Comparison of ENCODE assay signal across 30 cellular contexts in genomic region chr4:126375462-126376054, GRCh38.
DNase-seq lines count a peak whose midpoint lies in the region; ATAC-seq and TF ChIP-seq lines count a peak whose summit lies in the region.
"Had no signal": no experiment of that assay in that cellular context is flagged by ENCODE, and none has a peak within 500 bp of the region (broad histone marks: within the 10 kb centered on the region; RNA-seq: fewer than 3 reads in every experiment).

No MANE protein-coding gene starts in this region.

- H3K4me1 Mint-ChIP-seq in endothelial cell (ENCODE audit: unreplicated experiment): peaks cover 17% of the 10 kb centered on the region
- H3K4me1 Mint-ChIP-seq: CD14-positive monocyte; central memory CD8-positive, alpha-beta T cell; naive thymus-derived CD8-positive, alpha-beta T cell; stimulated activated effector memory CD8-positive, alpha-beta T cell treated with anti-CD3 and anti-CD28 coated beads, Interleukin-12 subunit alpha, Interleukin-12 subunit beta, amount 100 ng/mL, for 72 hours; T-cell had no signal

- H3K27ac Mint-ChIP-seq in endothelial cell (ENCODE audit: unreplicated experiment): peak overlapping the region; percentile 85
- H3K27ac Mint-ChIP-seq: activated naive CD8-positive, alpha-beta T cell; CD14-positive monocyte; dendritic cell treated with granulocyte-macrophage colony-stimulating factor and Interleukin-4, amounts not matched to agents 40 ng/mL and 50 ng/mL, for 4 days; endodermal cell; naive thymus-derived CD8-positive, alpha-beta T cell; stimulated activated effector memory CD8-positive, alpha-beta T cell treated with anti-CD3 and anti-CD28 coated beads, Interleukin-12 subunit alpha, Interleukin-12 subunit beta, amount 100 ng/mL, for 72 hours; T-cell; type B pancreatic cell had no signal

- H3K4me3 ChIP-seq in adipocyte (ENCODE audit: low read length) (peak overlapping the region; percentile 29), tibial artery (no peak overlapping the region)
- H3K4me3 ChIP-seq: heart left ventricle, prostate gland, sigmoid colon, SJCRH30 had no signal

- no peaks in the 10 kb centered on the region for H3K36me3 ChIP-seq in adipocyte (ENCODE audit: control insufficient read depth, insufficient read depth, low read length, severe bottlenecking)
- H3K36me3 ChIP-seq in tibial artery: no peaks in the 10 kb centered on the region
- H3K36me3 ChIP-seq: heart left ventricle, prostate gland, sigmoid colon, SJCRH30 had no signal

- no peak for TF ChIP-seq CTCF in endothelial cell (IDR thresholded peaks at IDR 0.05; ENCODE audit: unreplicated experiment)
- no peak for TF ChIP-seq CTCF in tibial artery (IDR thresholded peaks at IDR 0.05)

- ATAC-seq in HG03342 (IDR thresholded peaks at IDR 0.05; ENCODE audit: unreplicated experiment): no peak
- no peak for ATAC-seq in HG03457 (IDR thresholded peaks at IDR 0.05; ENCODE audit: unreplicated experiment)
- ATAC-seq: heart left ventricle; naive thymus-derived CD8-positive, alpha-beta T cell; stimulated activated effector memory CD8-positive, alpha-beta T cell treated with anti-CD3 and anti-CD28 coated beads, Interleukin-12 subunit alpha, Interleukin-12 subunit beta, amount 100 ng/mL, for 72 hours; T-cell had no signal

- H3K4me1 ChIP-seq in adipocyte (ENCODE audit: control insufficient read depth, insufficient read depth, low read length) (peaks cover 16% of the 10 kb centered on the region), tibial artery (peaks cover 0 to 21% (median 5%) of the 10 kb centered on the region in 4 donors)
- H3K4me1 ChIP-seq: heart left ventricle, prostate gland, sigmoid colon had no signal

- intact Hi-C loops in tibial artery (cut with DNase I; ENCODE audit: low total_unique reads): no loop called here

- no peak overlapping the region for H3K4me3 Mint-ChIP-seq in endothelial cell (ENCODE audit: unreplicated experiment)
- H3K4me3 Mint-ChIP-seq: activated naive CD8-positive, alpha-beta T cell; CD14-positive monocyte; central memory CD8-positive, alpha-beta T cell; dendritic cell treated with granulocyte-macrophage colony-stimulating factor and Interleukin-4, amounts not matched to agents 40 ng/mL and 50 ng/mL, for 4 days; endodermal cell; naive thymus-derived CD8-positive, alpha-beta T cell; stimulated activated effector memory CD8-positive, alpha-beta T cell treated with anti-CD3 and anti-CD28 coated beads, Interleukin-12 subunit alpha, Interleukin-12 subunit beta, amount 100 ng/mL, for 72 hours; T-cell; type B pancreatic cell had no signal

- H3K9me3 Mint-ChIP-seq in endothelial cell (ENCODE audit: unreplicated experiment): no peaks in the 10 kb centered on the region
- H3K9me3 Mint-ChIP-seq: endodermal cell, type B pancreatic cell had no signal

- DNase-seq in adipocyte (ENCODE audit: low read depth) (peak; percentile 43), endothelial cell (ENCODE audit: low spot score) (no peak), medulla oblongata (ENCODE audit: extremely low spot score) (peak; percentile 6), tibial artery (no peak), glomerular visceral epithelial cell (ENCODE audit: extremely low spot score) (no peak)
- DNase-seq: activated CD4-positive, alpha-beta T cell treated with anti-CD3 and anti-CD28 coated beads, Interleukin-2, amount 50 U/mL, for 1 hour; activated effector memory CD4-positive, alpha-beta T cell treated with Interleukin-2 at 50 U/mL for 16 hours; activated T-cell treated with anti-CD3 and anti-CD28 coated beads, Interleukin-2, amount 50 U/mL, for 1 hour; aorta; Calu3; DND-41; endodermal cell; heart left ventricle; naive thymus-derived CD8-positive, alpha-beta T cell; NCI-H1092; NCI-H1694 treated with DMSO at 0.1 percent for 48 hours; occipital lobe; RPMI8226; sigmoid colon; T-cell had no signal

- H3K27me3 Mint-ChIP-seq in endothelial cell (ENCODE audit: unreplicated experiment): no peaks in the 10 kb centered on the region
- H3K27me3 Mint-ChIP-seq: activated naive CD8-positive, alpha-beta T cell; central memory CD8-positive, alpha-beta T cell; dendritic cell treated with granulocyte-macrophage colony-stimulating factor and Interleukin-4, amounts not matched to agents 40 ng/mL and 50 ng/mL, for 4 days; naive thymus-derived CD8-positive, alpha-beta T cell; T-cell; type B pancreatic cell had no signal

- H3K9me3 ChIP-seq in adipocyte (ENCODE audit: control insufficient read depth, low read length) (no peaks in the 10 kb centered on the region), tibial artery (no peaks in the 10 kb centered on the region)
- H3K9me3 ChIP-seq: heart left ventricle, prostate gland, sigmoid colon, SJCRH30 had no signal

- no peaks in the 10 kb centered on the region for H3K36me3 Mint-ChIP-seq in endothelial cell (ENCODE audit: low read depth, unreplicated experiment)
- H3K36me3 Mint-ChIP-seq: activated naive CD8-positive, alpha-beta T cell; CD14-positive monocyte; naive thymus-derived CD8-positive, alpha-beta T cell; stimulated activated effector memory CD8-positive, alpha-beta T cell treated with anti-CD3 and anti-CD28 coated beads, Interleukin-12 subunit alpha, Interleukin-12 subunit beta, amount 100 ng/mL, for 72 hours; T-cell; type B pancreatic cell had no signal

- peak overlapping the region; percentile 52 for H3K27ac ChIP-seq in tibial artery
- H3K27ac ChIP-seq: prostate gland, sigmoid colon, SJCRH30 had no signal

- H3K27me3 ChIP-seq in adipocyte (replicated peaks; ENCODE audit: control insufficient read depth, insufficient read depth, low read length) (no peaks in the 10 kb centered on the region), tibial artery (no peaks in the 10 kb centered on the region)
- H3K27me3 ChIP-seq: heart left ventricle, sigmoid colon, SJCRH30 had no signal

- H3K9ac ChIP-seq in adipocyte (ENCODE audit: low read length): no peak overlapping the region

Comparison
In these comparisons a context has a peak if more than half of its experiments do, and no peak if none do; other contexts are left out.
1. DNase-seq: peak in adipocyte (single experiment) and medulla oblongata (single experiment); none in endothelial cell (single experiment), tibial artery (0 of 2) and glomerular visceral epithelial cell (single experiment).